Comparison of ENCODE assay signal across 1 cellular context in genomic region chr18:32919799-32920198, GRCh38.
TF ChIP-seq lines count a peak whose summit lies in the region.

No MANE protein-coding gene starts in this region.

TF ChIP-seq in IMR-90, 13 proteins besides CTCF, POLR2A, EP300 and RAD21 (continued from another document):
- TF ChIP-seq ELK1 (IDR thresholded peaks at IDR 0.05; ENCODE audit: borderline replicate concordance, low read depth, low read length) (no peak), RFX5 (IDR thresholded peaks at IDR 0.05; ENCODE audit: low read depth, low read length) (no peak), CHD1 (IDR thresholded peaks at IDR 0.05; ENCODE audit: low read depth, low read length) (no peak), MAZ (IDR thresholded peaks at IDR 0.05; ENCODE audit: borderline replicate concordance, low read depth, low read length) (no peak), BHLHE40 (IDR thresholded peaks at IDR 0.05; ENCODE audit: low read depth, low read length) (no peak), CEBPB (IDR thresholded peaks at IDR 0.05; ENCODE audit: low read depth, low read length) (no peak), FOS (IDR thresholded peaks at IDR 0.05; ENCODE audit: low read depth, low read length) (no peak), SMC3 (IDR thresholded peaks at IDR 0.05; ENCODE audit: low read depth, low read length) (no peak)
TF ChIP-seq in IMR-90: peak in this region for 0.
